In the genomic region with DNA sequence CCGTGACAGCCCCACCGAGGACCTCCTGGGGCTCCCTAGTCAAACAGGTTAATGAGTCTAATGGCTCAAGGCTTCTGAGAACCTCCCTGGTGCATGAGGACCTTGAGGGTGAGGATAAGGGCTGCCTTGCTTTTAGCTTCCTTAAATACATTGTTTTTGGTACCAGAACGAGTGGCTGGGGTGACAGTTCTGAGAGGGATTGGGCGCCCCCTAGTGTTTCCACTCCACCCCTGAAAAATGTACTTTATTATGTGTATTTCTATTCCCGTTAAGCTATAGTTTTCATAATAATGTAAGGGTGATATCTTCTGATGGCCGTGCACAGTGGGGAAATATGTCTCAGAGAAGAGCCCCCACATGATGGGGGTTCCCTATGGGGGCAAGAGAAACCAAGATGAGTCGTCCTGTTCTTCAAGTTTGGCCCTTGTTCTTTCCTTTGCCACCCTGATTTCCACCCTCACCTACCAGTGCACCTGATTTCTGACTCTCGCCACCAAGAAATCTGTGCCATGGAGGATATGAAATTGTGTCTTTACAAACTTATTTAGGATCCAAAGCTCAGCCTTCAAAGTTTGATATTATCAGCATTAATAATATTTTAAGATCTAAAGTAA, we compare ENCODE assay signal across 8 cellular contexts. TPM values are rescaled to one million over a fixed set of nuclear protein-coding genes. Genes with fewer than 3 reads are reported as not detected.
DNase-seq lines count a peak whose midpoint lies in the region; ATAC-seq and TF ChIP-seq lines count a peak whose summit lies in the region.

No MANE protein-coding gene starts in this region.

- TF ChIP-seq CTCF in AG04449 (IDR thresholded peaks at IDR 0.05; ENCODE audit: insufficient read depth, low read length, missing control alignments): peak; percentile 72

- no peak overlapping the region for H3K9ac ChIP-seq in GM23248

- peaks cover 18% of the 10 kb centered on the region for H3F3A ChIP-seq in GM23248 (ENCODE audit: insufficient read depth)

- no peak for ATAC-seq in HG02852 (IDR thresholded peaks at IDR 0.05; ENCODE audit: unreplicated experiment)

- H3K4me1 ChIP-seq in GM23248 (ENCODE audit: insufficient read depth): peaks cover 26% of the 10 kb centered on the region

- CTCF ChIA-PET in AG04449 (lab: Yijun Ruan, JAX): interaction anchor here (0.8 to 6.0 kb wide), 54 partner anchors 8 to 901 kb away, joined by 3 to 292 read pairs (median 6); a partner anchor contains a TSS

- H4K20me1 ChIP-seq in GM23248 (ENCODE audit: insufficient read depth): 0 out of 2 replicates have a peak, but pooled peaks cover 4% of the 10 kb centered on the region

- 49 to 52% methylated on average over 8 of the region's 8 CpGs for WGBS in GM23248 (ENCODE audit: low coverage in 1 of 2, low lambda C conversion rate in 2 of 2, missing lambda C conversion rate in 2 of 2), 2 experiments

- no peak overlapping the region for H2AFZ ChIP-seq in GM23248

- POLR2A ChIA-PET in AG04449 (lab: Yijun Ruan, JAX): no interaction called here

- H3K4me2 ChIP-seq in GM23248 (ENCODE audit: unreplicated experiment): no peak overlapping the region

- H3K4me3 ChIP-seq in AG04449 (ENCODE audit: low read depth, low read length): no peak overlapping the region
- H3K4me3 ChIP-seq in GM23248: no peak overlapping the region

- no peaks in the 10 kb centered on the region for H3K9me2 ChIP-seq in GM23248 (ENCODE audit: insufficient read depth)

- H3K36me3 ChIP-seq in GM23248 (ENCODE audit: low read depth): no peaks in the 10 kb centered on the region

- in situ Hi-C loops in GM23248 (cut with MboI): no loop called here

- H3K79me2 ChIP-seq in GM23248 (ENCODE audit: insufficient read depth): peaks cover 52% of the 10 kb centered on the region

- H3K27ac ChIP-seq in GM23248: no peak overlapping the region

- H3K9me3 ChIP-seq in GM23248 (ENCODE audit: low read depth): no peaks in the 10 kb centered on the region

- no peaks in the 10 kb centered on the region for H3K27me3 ChIP-seq in GM23248 (replicated peaks; ENCODE audit: insufficient read depth)

- DNase-seq in AG04449 (ENCODE audit: low read depth, low spot score): no peak
- DNase-seq in GM23248: peak; percentile 76
- DNase-seq in NCI-H748 treated with DMSO at 0.1 percent for 48 hours (lab: John Stamatoyannopoulos, UW): peak; percentile 32
- DNase-seq in activated CD4-positive, alpha-beta T cell treated with anti-CD3 and anti-CD28 coated beads, Interleukin-2, amount 50 U/mL, for 4 hours: peak; percentile 71 to 74
- DNase-seq in ecto neural progenitor cell (ENCODE audit: low spot score): peak; percentile 71
- DNase-seq in midbrain (lab: John Stamatoyannopoulos, UW): peak; percentile 22
- peak; percentile 57 for DNase-seq in stimulated activated CD8-positive, alpha-beta memory T cell treated with anti-CD3 and anti-CD28 coated beads, Interleukin-4, amount 100 ng/mL, for 24 hours (ENCODE audit: low read depth)

RNA-seq across cellular contexts. Expression of a gene that starts 14.5 kb away (rescaled TPM):
- total RNA-seq in GM23248 (2014; rRNA removed; shearing (Covaris generic)): not detected in 2 replicates
- polyA plus RNA-seq in GM23248 (2016; fragmentation: Nextera tagmentation; extraction: Ambion mirVana): not detected in 2 replicates
